13 cellular contexts compared by ENCODE assay signal in the genomic region with DNA sequence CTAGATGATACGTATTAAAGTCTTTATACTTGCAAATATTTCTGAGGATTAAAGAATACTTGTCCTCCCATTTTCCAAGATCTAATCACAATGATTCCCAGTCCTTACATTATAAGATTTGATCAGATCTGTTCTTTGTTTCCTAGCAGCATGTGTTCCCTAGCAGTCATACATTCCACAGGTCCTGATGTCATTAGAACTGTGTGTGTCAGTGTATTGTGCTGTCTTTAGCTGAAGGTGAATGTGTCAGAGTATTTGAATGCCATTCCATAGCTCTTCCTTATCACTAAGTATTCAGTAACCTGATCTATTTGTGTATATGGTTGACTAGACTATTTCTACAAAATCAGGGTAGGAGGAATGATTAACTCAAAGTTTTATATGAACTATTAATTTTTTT. TPM values are rescaled to one million over a fixed set of nuclear protein-coding genes. Genes with fewer than 3 reads are reported as not detected.
DNase-seq lines count a peak whose midpoint lies in the region; ATAC-seq and TF ChIP-seq lines count a peak whose summit lies in the region.
"Had no signal": no experiment of that assay in that cellular context is flagged by ENCODE, and none has a peak within 500 bp of the region (broad histone marks: within the 10 kb centered on the region; RNA-seq: fewer than 3 reads in every experiment).

No MANE protein-coding gene starts in this region.

- no peak overlapping the region for H2AFZ ChIP-seq in mammary epithelial cell (ENCODE audit: low read depth, low read length)

- intact Hi-C loops in mammary epithelial cell (cut with micrococcal nuclease), result no loop called here

- no peaks in the 10 kb centered on the region for H4K20me1 ChIP-seq in mammary epithelial cell (ENCODE audit: insufficient read depth, low read length)

- H3K27ac ChIP-seq in mammary epithelial cell (ENCODE audit: insufficient read depth, low read depth, low read length) (no peak overlapping the region), suprapubic skin (no peak overlapping the region)
- H3K27ac ChIP-seq: prostate gland, SJSA1 had no signal

- H3K36me3 ChIP-seq in mammary epithelial cell (ENCODE audit: insufficient read depth, low read length) (no peaks in the 10 kb centered on the region), suprapubic skin (no peaks in the 10 kb centered on the region)
- H3K36me3 ChIP-seq: prostate gland, SJSA1 had no signal

- no TSS peak for BruUV-seq in mammary epithelial cell (replicated peaks; lab: Mats Ljungman, UMichigan)

- CTCF ChIA-PET in mammary epithelial cell (lab: Charles Lee; ENCODE audit: low non-redundant PET), result interaction anchor here (0.5 kb wide), 2 partner anchors 32 to 242 kb away, joined by 3 to 11 read pairs; no protein-coding TSS in a partner anchor

- peaks cover 31% of the 10 kb centered on the region for H3K27me3 Mint-ChIP-seq in nephron (ENCODE audit: low read depth)

- 50% methylated on average over 1 of the region's 1 CpG for WGBS in mammary epithelial cell (ENCODE audit: low coverage, missing lambda C conversion rate)
- WGBS in suprapubic skin, result 96% methylated on average over 1 of the region's 1 CpG

- no peak for TF ChIP-seq POLR2A in suprapubic skin (IDR thresholded peaks at IDR 0.05)

- peak overlapping the region; percentile 92 to 100 (median 95) for H3K4me3 Mint-ChIP-seq in nephron
- H3K4me3 Mint-ChIP-seq: activated CD4-positive, alpha-beta T cell treated with anti-CD3 and anti-CD28 coated beads, Interleukin-2, amount 10 ng/mL, durations not matched to agents 7 days and 5 days had no signal

- dilution Hi-C loops in mammary epithelial cell (cut with HindIII; ENCODE audit: low sequenced_read_pairs), result no loop called here

- no peak for TF ChIP-seq EP300 in suprapubic skin (IDR thresholded peaks at IDR 0.05)

- no peaks in the 10 kb centered on the region for H3K9me3 Mint-ChIP-seq in nephron

- TF ChIP-seq CTCF in mammary epithelial cell (conservative IDR thresholded peaks at IDR 0.05 in 1 of 2, IDR thresholded peaks at IDR 0.05 in 1 of 2; ENCODE audit: extremely low read depth in 1 of 2, insufficient read depth in 1 of 2, low read depth in 1 of 2, low read length in 2 of 2) (no peak), nephron (IDR thresholded peaks at IDR 0.05; ENCODE audit: unreplicated experiment in 3 of 3) (no peak), suprapubic skin (IDR thresholded peaks at IDR 0.05) (no peak), GM20000 (IDR thresholded peaks at IDR 0.05; ENCODE audit: extremely low read depth, missing control alignments) (no peak)

- H3K4me3 ChIP-seq in mammary epithelial cell (replicated peaks in 1 of 3; ENCODE audit: insufficient read depth in 1 of 3, low read depth in 2 of 3, low read length in 3 of 3) (no peak overlapping the region), suprapubic skin (no peak overlapping the region)
- H3K4me3 ChIP-seq: prostate gland, SJSA1 had no signal

- peaks cover 25% of the 10 kb centered on the region for H3K4me1 Mint-ChIP-seq in nephron

- no peaks in the 10 kb centered on the region for H3K9me3 ChIP-seq in mammary epithelial cell (replicated peaks; ENCODE audit: insufficient read depth, low read length)
- H3K9me3 ChIP-seq in suprapubic skin, result no peaks in the 10 kb centered on the region
- H3K9me3 ChIP-seq: prostate gland, SJSA1 had no signal

- H3K9ac ChIP-seq in mammary epithelial cell (ENCODE audit: insufficient read depth, low read length), result no peak overlapping the region

- H3K27ac Mint-ChIP-seq in nephron, result peak overlapping the region in 2 of 3 experiments; percentile 8 to 14
- H3K27ac Mint-ChIP-seq: activated CD4-positive, alpha-beta T cell treated with anti-CD3 and anti-CD28 coated beads, Interleukin-2, amount 10 ng/mL, durations not matched to agents 7 days and 5 days had no signal

- in situ Hi-C loops in mammary epithelial cell (cut with MboI; ENCODE audit: low sequenced_read_pairs in 2 of 2), result no loop called here

- DNase-seq in Daoy (ENCODE audit: low read depth), result peak; percentile 33
- peak; percentile 0 for DNase-seq in M059J (ENCODE audit: low read depth)
- DNase-seq in mammary epithelial cell, result peak; percentile 73
- no peak for DNase-seq in suprapubic skin (ENCODE audit: low spot score in 2 of 2)
- no peak for DNase-seq in effector CD4-positive, alpha-beta T cell
- no peak for DNase-seq in GM20000 (ENCODE audit: low spot score)
- DNase-seq: activated CD4-positive, alpha-beta T cell treated with anti-CD3 and anti-CD28 coated beads, Interleukin-2, amount 10 ng/mL, durations not matched to agents 7 days and 5 days; activated naive CD4-positive, alpha-beta T cell treated with Interleukin-2 at 50 U/mL for 16 hours; NCI-H2029 treated with DMSO at 0.1 percent for 48 hours had no signal

- H3K4me2 ChIP-seq in mammary epithelial cell (ENCODE audit: insufficient read depth, low read depth, low read length), result no peak overlapping the region

- H3K79me2 ChIP-seq in mammary epithelial cell (ENCODE audit: insufficient read depth, low read length), result no peaks in the 10 kb centered on the region

- peaks cover 21% of the 10 kb centered on the region for H3K4me1 ChIP-seq in mammary epithelial cell (ENCODE audit: insufficient read depth, low read length)
- peaks cover 29% of the 10 kb centered on the region for H3K4me1 ChIP-seq in suprapubic skin

- H3K27me3 ChIP-seq in mammary epithelial cell (ENCODE audit: insufficient read depth, low read length), result peaks cover 24% of the 10 kb centered on the region
- peaks cover 43% of the 10 kb centered on the region for H3K27me3 ChIP-seq in suprapubic skin

- H3K36me3 Mint-ChIP-seq in nephron (ENCODE audit: low read depth), result peaks cover 9% of the 10 kb centered on the region

- no peak for ATAC-seq in GM18858 (IDR thresholded peaks at IDR 0.05; ENCODE audit: unreplicated experiment)

RNA-seq across cellular contexts. Expression of a gene that starts 4.2 kb away (rescaled TPM):
- total RNA-seq in Daoy (2014; rRNA removed; shearing (Covaris generic)), result 1.8 and 4.6 TPM in 2 replicates
- 0.07 TPM in 1 of 2 replicates, not detected in the other for total RNA-seq in M059J (2014; rRNA removed; shearing (Covaris generic))
- total RNA-seq in mammary epithelial cell, result 1 to 10 TPM in 1 of 2 donors, not detected in 1; 2.8 TPM
- 0.10 TPM for polyA plus RNA-seq in mammary epithelial cell
- not detected for polyA minus RNA-seq in mammary epithelial cell
- 10 to 100 TPM in 3 of 4 donors, 1 to 10 TPM in 1; 6.5 to 19.0 (median 14.0) TPM for total RNA-seq in suprapubic skin
- total RNA-seq: activated CD4-positive, alpha-beta T cell treated with anti-CD3 and anti-CD28 coated beads, Interleukin-2, amount 10 ng/mL, durations not matched to agents 7 days and 5 days; SJSA1 had no signal

Comparison
In these comparisons a context has a peak if more than half of its experiments do, and no peak if none do; other contexts are left out.
1. DNase-seq: peak in Daoy (single experiment), M059J (single experiment) and mammary epithelial cell (single experiment); none in suprapubic skin (0 of 2), effector CD4-positive, alpha-beta T cell (single experiment) and GM20000 (single experiment).